10 cellular contexts compared by ENCODE assay signal in the genomic region with DNA sequence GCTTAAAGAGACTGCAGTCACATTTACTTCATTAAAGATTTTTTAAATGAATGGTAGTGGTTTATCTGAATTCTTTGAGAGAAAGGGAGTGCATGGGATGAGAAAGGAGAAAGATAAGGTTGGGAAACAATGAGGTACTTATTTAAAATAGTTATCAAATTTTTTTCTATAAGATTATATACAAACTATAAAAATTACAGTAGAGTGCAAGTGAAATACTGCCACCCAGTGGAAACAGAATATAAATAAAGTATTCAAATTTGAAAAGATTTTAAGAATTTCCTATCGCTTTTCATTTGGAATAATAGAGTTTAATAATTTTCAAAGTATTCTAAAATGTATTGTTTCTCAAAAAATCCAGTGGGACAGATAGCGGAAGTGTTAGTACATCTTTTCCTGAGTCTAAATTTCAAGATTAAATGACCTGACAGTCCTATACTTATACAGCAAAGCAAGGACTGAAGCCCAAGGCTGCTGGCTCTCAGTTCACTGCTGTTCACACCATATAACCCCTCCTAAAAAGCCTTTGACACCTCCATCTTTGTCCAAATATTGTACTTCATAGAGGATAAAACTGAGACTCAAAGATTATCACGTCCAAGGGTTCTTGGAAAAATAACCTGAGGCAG. TPM values are rescaled to one million over a fixed set of nuclear protein-coding genes. Genes with fewer than 3 reads are reported as not detected.
DNase-seq lines count a peak whose midpoint lies in the region; ATAC-seq, FAIRE-seq and TF ChIP-seq lines count a peak whose summit lies in the region.
"Had no signal": no experiment of that assay in that cellular context is flagged by ENCODE, and none has a peak within 500 bp of the region (broad histone marks: within the 10 kb centered on the region; RNA-seq: fewer than 3 reads in every experiment).

No MANE protein-coding gene starts in this region.

- H3K9me3 ChIP-seq in HepG2 (ENCODE audit: low read length) = peaks cover 8% of the 10 kb centered on the region; the same call in 1 of the 2 replicates

- TF ChIP-seq POLR2A in HepG2 (IDR thresholded peaks at IDR 0.05; ENCODE audit: insufficient read depth in 1 of 2, low read depth in 2 of 2, low read length in 2 of 2) (no peak), GM18505 (IDR thresholded peaks at IDR 0.05; ENCODE audit: borderline replicate concordance, extremely low read depth, insufficient read depth, insufficient read length) (no peak)

- POLR2A ChIA-PET in WTC11 (lab: Charles Lee) = no interaction called here
- POLR2A ChIA-PET in HepG2 (lab: Yijun Ruan, JAX) = interaction anchor here (1.0 kb wide), 1 partner anchor 31 kb away, joined by 3 read pairs; no protein-coding TSS in a partner anchor

- H3K27ac Mint-ChIP-seq in WTC11 = no peak overlapping the region
- no peak overlapping the region for H3K27ac Mint-ChIP-seq in effector memory CD8-positive, alpha-beta T cell
- H3K27ac Mint-ChIP-seq: dendritic cell treated with granulocyte-macrophage colony-stimulating factor and Interleukin-4, amounts not matched to agents 40 ng/mL and 50 ng/mL, for 4 days had no signal

- peak; percentile 13 for DNase-seq in CD1c-positive myeloid dendritic cell (ENCODE audit: extremely low spot score)
- DNase-seq in WTC11 (ENCODE audit: low spot score) = no peak
- no peak for DNase-seq in HepG2 (ENCODE audit: low spot score)
- no peak for DNase-seq in effector memory CD8-positive, alpha-beta T cell
- DNase-seq: SIG-M5 had no signal

- peaks cover 26% of the 10 kb centered on the region for H3K9me3 Mint-ChIP-seq in WTC11
- no peaks in the 10 kb centered on the region for H3K9me3 Mint-ChIP-seq in effector memory CD8-positive, alpha-beta T cell

- 33% methylated on average over 3 of the region's 3 CpGs for WGBS in HepG2 (ENCODE audit: low lambda C conversion rate)

- peak; percentile 32 for TF ChIP-seq RAD21 in Ishikawa (IDR thresholded peaks at IDR 0.05; ENCODE audit: low read depth)
- no peak for TF ChIP-seq RAD21 in HepG2 (CRISPR knock-in tag; IDR thresholded peaks at IDR 0.05)

- no peaks in the 10 kb centered on the region for H4K20me1 ChIP-seq in HepG2 (ENCODE audit: insufficient read depth, low read length)

- in situ Hi-C loops in HepG2 (cut with HindIII; ENCODE audit: extremely low pct_ligation_motif_present, low pct_unique_long_range_greater_than_20kb) = no loop called here

- peaks cover 15% of the 10 kb centered on the region for H3K36me3 Mint-ChIP-seq in WTC11
- no peaks in the 10 kb centered on the region for H3K36me3 Mint-ChIP-seq in effector memory CD8-positive, alpha-beta T cell (ENCODE audit: insufficient read depth)

- H3K9ac ChIP-seq in HepG2 (ENCODE audit: insufficient read depth, low read depth, low read length) = no peak overlapping the region

- H3K4me3 ChIP-seq in HepG2 (replicated peaks in 1 of 3; ENCODE audit: insufficient read depth in 1 of 3, low read depth in 2 of 3, low read length in 3 of 3) = no peak overlapping the region

- H3K27ac ChIP-seq in HepG2 (ENCODE audit: extremely low read length, insufficient read depth, low read length) = no peak overlapping the region

- no peak overlapping the region for H3K4me2 ChIP-seq in HepG2 (ENCODE audit: low read depth, low read length)

- H3K27me3 ChIP-seq in HepG2 (ENCODE audit: control insufficient read depth in 1 of 2, insufficient read depth in 2 of 2, low read length in 2 of 2) = no peaks in the 10 kb centered on the region

- CTCF ChIA-PET in WTC11 (lab: Charles Lee) = interaction anchor here (0.6 to 1.3 kb wide), 12 partner anchors 9 to 885 kb away, joined by 3 to 9 read pairs (median 3); no protein-coding TSS in a partner anchor
- CTCF ChIA-PET in HepG2 (lab: Yijun Ruan, JAX; ENCODE audit: low intra/inter-chr PET ratio, low total read pairs) = no interaction called here

- H3K79me2 ChIP-seq in HepG2 (ENCODE audit: insufficient read depth, low read length) = no peaks in the 10 kb centered on the region

- peaks cover 7% of the 10 kb centered on the region for H3K4me1 Mint-ChIP-seq in WTC11
- H3K4me1 Mint-ChIP-seq in effector memory CD8-positive, alpha-beta T cell (ENCODE audit: low read depth in 2 of 2) = peaks cover 6 to 7% of the 10 kb centered on the region in 2 donors

- ATAC-seq in WTC11 = no peak
- ATAC-seq in HepG2 = no peak
- no peak for ATAC-seq in GM21526 (IDR thresholded peaks at IDR 0.05; ENCODE audit: low FRiP score, unreplicated experiment)
- ATAC-seq in GM18505 (IDR thresholded peaks at IDR 0.05; ENCODE audit: unreplicated experiment) = no peak
- ATAC-seq in effector memory CD8-positive, alpha-beta T cell (replicated peaks) = no peak
- no peak for ATAC-seq in HG02642 (IDR thresholded peaks at IDR 0.05; ENCODE audit: poor library complexity, unreplicated experiment)

- intact Hi-C loops in HepG2 (cut with micrococcal nuclease; ENCODE audit: unreplicated experiment) = loop anchor here (1.0 kb wide), 1 partner anchor 184 kb away; no protein-coding TSS in a partner anchor

- H3K4me1 ChIP-seq in HepG2 (ENCODE audit: insufficient read depth, low read length) = no peaks in the 10 kb centered on the region

- no peaks in the 10 kb centered on the region for H3K36me3 ChIP-seq in HepG2 (replicated peaks in 1 of 2; ENCODE audit: control insufficient read depth in 1 of 2, insufficient read depth in 2 of 2, low read length in 2 of 2)

- no peak overlapping the region for H3K4me3 Mint-ChIP-seq in WTC11
- no peak overlapping the region for H3K4me3 Mint-ChIP-seq in effector memory CD8-positive, alpha-beta T cell
- H3K4me3 Mint-ChIP-seq: dendritic cell treated with granulocyte-macrophage colony-stimulating factor and Interleukin-4, amounts not matched to agents 40 ng/mL and 50 ng/mL, for 4 days had no signal

- H2AFZ ChIP-seq in HepG2 (ENCODE audit: low read length) = no peak overlapping the region

- TF ChIP-seq EP300 in Ishikawa (IDR thresholded peaks at IDR 0.05; ENCODE audit: borderline replicate concordance) (no peak), HepG2 (IDR thresholded peaks at IDR 0.05; ENCODE audit: low read depth in 2 of 2, low read length in 2 of 2) (no peak), HepG2 (CRISPR knock-in tag; IDR thresholded peaks at IDR 0.05; ENCODE audit: borderline replicate concordance) (no peak)

- TF ChIP-seq CTCF in WTC11 (IDR thresholded peaks at IDR 0.05) (peak; percentile 24; the same call in 1 of the 2 replicates), HepG2 (CRISPR knock-in tag; IDR thresholded peaks at IDR 0.05) (no peak)

- no TSS peak for BruUV-seq in HepG2 (replicated peaks; lab: Mats Ljungman, UMichigan)

- no peaks in the 10 kb centered on the region for H3K27me3 Mint-ChIP-seq in WTC11 (ENCODE audit: low read depth)
- H3K27me3 Mint-ChIP-seq in effector memory CD8-positive, alpha-beta T cell = no peaks in the 10 kb centered on the region
- H3K27me3 Mint-ChIP-seq: dendritic cell treated with granulocyte-macrophage colony-stimulating factor and Interleukin-4, amounts not matched to agents 40 ng/mL and 50 ng/mL, for 4 days had no signal

- peak; percentile 21 for FAIRE-seq in HepG2 (lab: Jason Lieb, UNC)

TF ChIP-seq in Ishikawa, 13 proteins besides CTCF, POLR2A, EP300 and RAD21 (continues in another document):
- TF ChIP-seq EGR1 (IDR thresholded peaks at IDR 0.05) (no peak), TEAD4 (IDR thresholded peaks at IDR 0.05) (no peak), CREB1 (IDR thresholded peaks at IDR 0.05; ENCODE audit: low read depth) (no peak), MAX (IDR thresholded peaks at IDR 0.05) (no peak)

TF ChIP-seq in HepG2, 621 proteins besides CTCF, POLR2A, EP300 and RAD21:
- TF ChIP-seq ARID3A (IDR thresholded peaks at IDR 0.05; ENCODE audit: low read depth, low read length) = peak; percentile 38; the same call in 1 of the 2 replicates
- 0 out of 2 replicates have a peak, but pooled peaks have one; percentile 21 for TF ChIP-seq STAG1 (CRISPR knock-in tag; IDR thresholded peaks at IDR 0.05)
- no peak for TF ChIP-seq ZSCAN31 (CRISPR knock-in tag; IDR thresholded peaks at IDR 0.05; ENCODE audit: low read depth)
TF ChIP-seq in HepG2: peak in this region for 2.

RNA-seq across cellular contexts. Expression of gene EPM2A, which starts 31.1 kb away (rescaled TPM):
- total RNA-seq in WTC11 (2021) (4.8 to 5.3 TPM (median 5.1 TPM) in 3 replicates), HepG2 (2016; rRNA removed; fragmentation: Illumina TruSeq; extraction: Trizol) (9.2 and 9.9 TPM in 2 replicates)
- total RNA-seq in HepG2 (2016; cell fraction: cytosol; rRNA removed; fragmentation: Illumina TruSeq; extraction: Trizol; ENCODE audit: low read depth) = 8.8 and 15.2 TPM in 2 replicates
- total RNA-seq in HepG2 (2016; cell fraction: insoluble cytoplasmic fraction; rRNA removed; fragmentation: Illumina TruSeq; extraction: Trizol) = 10.6 and 10.7 TPM in 2 replicates
- total RNA-seq in HepG2 (2016; cell fraction: membrane; rRNA removed; fragmentation: Illumina TruSeq; extraction: Trizol) = 9.2 and 10.4 TPM in 2 replicates
- 14.1 and 16.8 TPM in 2 replicates for total RNA-seq in HepG2 (2016; cell fraction: nucleus; rRNA removed; fragmentation: Illumina TruSeq; extraction: Trizol)
- polyA plus RNA-seq in HepG2 (2011; rRNA removed) = 4.6 and 6.7 TPM in 2 replicates
- 4.8 and 5.6 TPM in 2 replicates for polyA plus RNA-seq in HepG2 (2011; cell fraction: cytosol; rRNA removed)
- polyA plus RNA-seq in HepG2 (2011; cell fraction: nucleus; rRNA removed) = 11.4 and 11.7 TPM in 2 replicates
- 5.2 TPM in 2 replicates for polyA plus RNA-seq in HepG2 (2012)
- polyA plus RNA-seq in HepG2 (2016; cell fraction: cytosol; fragmentation: Illumina TruSeq; extraction: Trizol; ENCODE audit: low read depth) = 3.9 and 4.2 TPM in 2 replicates
- 7.7 and 8.5 TPM in 2 replicates for polyA plus RNA-seq in HepG2 (2016; cell fraction: insoluble cytoplasmic fraction; fragmentation: Illumina TruSeq; extraction: Trizol; ENCODE audit: low read depth)
- 7.6 and 8.0 TPM in 2 replicates for polyA plus RNA-seq in HepG2 (2016; cell fraction: membrane; fragmentation: Illumina TruSeq; extraction: Trizol; ENCODE audit: low read depth)
- 9.1 and 12.4 TPM in 2 replicates for polyA plus RNA-seq in HepG2 (2016; cell fraction: nucleus; fragmentation: Illumina TruSeq; extraction: Trizol; ENCODE audit: insufficient read depth, low read depth)
- polyA minus RNA-seq in HepG2 (2011; rRNA and poly(A)+ RNA removed; ENCODE audit: low replicate concordance) = 4.9 and 11.6 TPM in 2 replicates
- polyA minus RNA-seq in HepG2 (2011; cell fraction: cytosol; rRNA and poly(A)+ RNA removed) = 6.4 and 6.9 TPM in 2 replicates
- 33.6 and 34.5 TPM in 2 replicates for polyA minus RNA-seq in HepG2 (2011; cell fraction: nucleus; rRNA and poly(A)+ RNA removed)
